11 cellular contexts compared by ENCODE assay signal in genomic region chr20:1491281-1491840, GRCh38. TPM values are rescaled to one million over a fixed set of nuclear protein-coding genes. Genes with fewer than 3 reads are reported as not detected.
A peak's percentile ranks its signal among the peaks of the same experiment; 100 is the strongest.
DNase-seq lines count a peak whose midpoint lies in the region; ATAC-seq and TF ChIP-seq lines count a peak whose summit lies in the region.
"Had no signal": no experiment of that assay in that cellular context is flagged by ENCODE, and none has a peak within 500 bp of the region (broad histone marks: within the 10 kb centered on the region; RNA-seq: fewer than 3 reads in every experiment).

SIRPB2 (minus strand) TSS chr20:1491420; CDS start chr20:1491359, 61 bp downstream.

- H3K4me1 ChIP-seq in esophagus (ENCODE audit: control insufficient read depth in 2 of 2, insufficient read depth in 2 of 2, low read length in 1 of 2) (peaks cover 0 to 2% of the 10 kb centered on the region in 2 donors), mononuclear cell (ENCODE audit: insufficient read depth, low read length) (peaks cover 62% of the 10 kb centered on the region), uterus (no peaks in the 10 kb centered on the region)
- H3K4me1 ChIP-seq: pancreas had no signal

- 64 to 72% methylated on average over 11 of the region's 11 CpGs for WGBS in esophagus, 2 donors

- H3K36me3 ChIP-seq in esophagus (ENCODE audit: control insufficient read depth in 2 of 2, insufficient read depth in 2 of 2, low read length in 1 of 2) (no peaks in the 10 kb centered on the region), uterus (no peaks in the 10 kb centered on the region)
- H3K36me3 ChIP-seq: cardiac muscle cell, pancreas had no signal

- H3K27ac ChIP-seq in esophagus (ENCODE audit: low read depth in 2 of 2, low read length in 1 of 2) (peak within 1 kb of the TSS; percentile 82 to 85), uterus (peak within 1 kb of the TSS; percentile 0 to 21)
- H3K27ac ChIP-seq: cardiac muscle cell had no signal

- H3K27me3 ChIP-seq in esophagus (ENCODE audit: control insufficient read depth in 1 of 2, insufficient read depth in 2 of 2, low read length in 2 of 2) (no peaks in the 10 kb centered on the region), mononuclear cell (ENCODE audit: insufficient read depth, low read length) (no peaks in the 10 kb centered on the region), uterus (no peaks in the 10 kb centered on the region)
- H3K27me3 ChIP-seq: pancreas had no signal

- peaks cover 66% of the 10 kb centered on the region for H3K27me3 Mint-ChIP-seq in activated CD8-positive, alpha-beta memory T cell treated with anti-CD3 and anti-CD28 coated beads, Interleukin-2, amount 10 ng/mL, durations not matched to agents 7 days and 5 days

- TF ChIP-seq POLR2A in uterus (IDR thresholded peaks at IDR 0.05) = no peak

- peaks cover 2% of the 10 kb centered on the region for H3K9me3 Mint-ChIP-seq in activated CD8-positive, alpha-beta memory T cell treated with anti-CD3 and anti-CD28 coated beads, Interleukin-2, amount 10 ng/mL, durations not matched to agents 7 days and 5 days (ENCODE audit: low read depth)
- H3K9me3 Mint-ChIP-seq: H9 had no signal

- CTCF ChIA-PET in activated CD8-positive, alpha-beta memory T cell treated with anti-CD3 and anti-CD28 coated beads, Interleukin-2, amount 10 ng/mL, durations not matched to agents 7 days and 5 days (lab: Charles Lee) = interaction anchor here (1.5 kb wide), 1 partner anchor 12 kb away, joined by 9 read pairs; no protein-coding TSS in a partner anchor

- no peak for TF ChIP-seq CTCF in uterus (IDR thresholded peaks at IDR 0.05)

- intact Hi-C loops in uterus (cut with DNase I; ENCODE audit: low total_unique reads) = no loop called here

- ATAC-seq in HG02870 (IDR thresholded peaks at IDR 0.05; ENCODE audit: unreplicated experiment) = no peak
- no peak for ATAC-seq in activated CD8-positive, alpha-beta memory T cell treated with anti-CD3 and anti-CD28 coated beads, Interleukin-2, amount 10 ng/mL, durations not matched to agents 7 days and 5 days

- H3K27ac Mint-ChIP-seq in activated CD8-positive, alpha-beta memory T cell treated with anti-CD3 and anti-CD28 coated beads, Interleukin-2, amount 10 ng/mL, durations not matched to agents 7 days and 5 days = no peak within 1 kb of the TSS
- H3K27ac Mint-ChIP-seq: H9 had no signal

- no peak within 1 kb of the TSS for H3K4me3 Mint-ChIP-seq in activated CD8-positive, alpha-beta memory T cell treated with anti-CD3 and anti-CD28 coated beads, Interleukin-2, amount 10 ng/mL, durations not matched to agents 7 days and 5 days
- H3K4me3 Mint-ChIP-seq: H9 had no signal

- DNase-seq in OCI-M1 (lab: John Stamatoyannopoulos, UW) (peak; percentile 20), uterus (peak in 1 of 2 donors; percentile 42), NCI-H82 (lab: John Stamatoyannopoulos, UW) (no peak)
- DNase-seq in activated CD8-positive, alpha-beta memory T cell treated with anti-CD3 and anti-CD28 coated beads, Interleukin-2, amount 10 ng/mL, durations not matched to agents 7 days and 5 days = no peak
- DNase-seq: H9, NCI-H2107 had no signal

- H3K9me3 ChIP-seq in esophagus (ENCODE audit: control insufficient read depth in 2 of 2, insufficient read depth in 1 of 2, low read depth in 1 of 2, low read length in 1 of 2) (no peaks in the 10 kb centered on the region), mononuclear cell (ENCODE audit: low read depth, low read length) (no peaks in the 10 kb centered on the region), uterus (no peaks in the 10 kb centered on the region)
- H3K9me3 ChIP-seq: pancreas had no signal

- H3K4me1 Mint-ChIP-seq in activated CD8-positive, alpha-beta memory T cell treated with anti-CD3 and anti-CD28 coated beads, Interleukin-2, amount 10 ng/mL, durations not matched to agents 7 days and 5 days = peaks cover 6% of the 10 kb centered on the region
- H3K4me1 Mint-ChIP-seq: H9 had no signal

- H3K36me3 Mint-ChIP-seq in activated CD8-positive, alpha-beta memory T cell treated with anti-CD3 and anti-CD28 coated beads, Interleukin-2, amount 10 ng/mL, durations not matched to agents 7 days and 5 days = no peaks in the 10 kb centered on the region

- no peak within 1 kb of the TSS for H3K4me3 ChIP-seq in esophagus (ENCODE audit: low read depth in 1 of 2, low read length in 2 of 2)
- H3K4me3 ChIP-seq in mononuclear cell (ENCODE audit: low read length) = peak within 1 kb of the TSS; percentile 58
- H3K4me3 ChIP-seq in uterus = no peak within 1 kb of the TSS
- H3K4me3 ChIP-seq: cardiac muscle cell had no signal

RNA-seq across cellular contexts. Expression of gene SIRPB2, which starts in this region (rescaled TPM):
- polyA plus RNA-seq in esophagus = under 1 TPM; 0.41 to 0.75 TPM
- total RNA-seq in mononuclear cell (8.8 TPM), uterus (1 to 10 TPM in 2 of 4 donors, under 1 TPM in 1, not detected in 1; under 0.01 to 2.9 (median 1.7) TPM)
- not detected for total RNA-seq in activated CD8-positive, alpha-beta memory T cell treated with anti-CD3 and anti-CD28 coated beads, Interleukin-2, amount 10 ng/mL, durations not matched to agents 7 days and 5 days
- total RNA-seq: cardiac muscle cell, H9 had no signal
- polyA plus RNA-seq: cardiac muscle cell had no signal
